In genomic region chr16:29992371-29992967, GRCh38 we compare ENCODE assay signal across 16 cellular contexts. TPM values are rescaled to one million over a fixed set of nuclear protein-coding genes. Genes with fewer than 3 reads are reported as not detected.
DNase-seq lines count a peak whose midpoint lies in the region; ATAC-seq and TF ChIP-seq lines count a peak whose summit lies in the region.
"Had no signal": no experiment of that assay in that cellular context is flagged by ENCODE, and none has a peak within 500 bp of the region (broad histone marks: within the 10 kb centered on the region; RNA-seq: fewer than 3 reads in every experiment).

No MANE protein-coding gene starts in this region.

- DNase-seq in activated naive CD8-positive, alpha-beta T cell treated with anti-CD3 and anti-CD28 coated beads, Interleukin-2, amount 50 U/mL, for 24 hours: no peak
- no peak for DNase-seq in activated naive CD8-positive, alpha-beta T cell treated with anti-CD3 and anti-CD28 coated beads for 36 hours
- DNase-seq in fibroblast of villous mesenchyme (ENCODE audit: low read depth) (peak; percentile 48), upper lobe of left lung (peak in 1 of 2 donors; percentile 81), sigmoid colon (no peak)
- no peak for DNase-seq in activated T-helper 1 cell treated with anti-CD3 and anti-CD28 coated beads, Interleukin-12 subunit alpha, Interleukin-12 subunit beta, Interleukin-2, Interleukin-4 antibody, amounts not matched to agents 30 ng/mL and 10 ng/mL and 1 ng/mL, durations not matched to agents 14 hours and 24 hours and 36 hours (ENCODE audit: low spot score)
- DNase-seq: DMS79; MV-4-11; NCI-H446; stimulated activated CD4-positive, alpha-beta T cell treated with anti-CD3 and anti-CD28 coated beads, Interleukin-15, amount 100 ng/mL, for 24 hours; T-helper 9 cell had no signal

- TF ChIP-seq POLR2A in upper lobe of left lung (IDR thresholded peaks at IDR 0.05) (no peak), sigmoid colon (IDR thresholded peaks at IDR 0.05) (no peak)

- peaks cover 18% of the 10 kb centered on the region for H3K4me1 Mint-ChIP-seq in activated naive CD8-positive, alpha-beta T cell (ENCODE audit: low read depth)
- H3K4me1 Mint-ChIP-seq in activated naive CD8-positive, alpha-beta T cell treated with anti-CD3 and anti-CD28 coated beads, Interleukin-2, amount 50 U/mL, for 24 hours: peaks cover 26% of the 10 kb centered on the region
- peaks cover 20% of the 10 kb centered on the region for H3K4me1 Mint-ChIP-seq in activated naive CD8-positive, alpha-beta T cell treated with anti-CD3 and anti-CD28 coated beads for 36 hours
- peaks cover 21% of the 10 kb centered on the region for H3K4me1 Mint-ChIP-seq in activated T-helper 1 cell treated with anti-CD3 and anti-CD28 coated beads, Interleukin-12 subunit alpha, Interleukin-12 subunit beta, Interleukin-2, Interleukin-4 antibody, amounts not matched to agents 30 ng/mL and 10 ng/mL and 1 ng/mL, durations not matched to agents 14 hours and 24 hours and 36 hours (ENCODE audit: low read depth)

- H3K36me3 Mint-ChIP-seq in activated naive CD8-positive, alpha-beta T cell: peaks cover 3% of the 10 kb centered on the region
- peaks cover 30% of the 10 kb centered on the region for H3K36me3 Mint-ChIP-seq in activated naive CD8-positive, alpha-beta T cell treated with anti-CD3 and anti-CD28 coated beads, Interleukin-2, amount 50 U/mL, for 24 hours (ENCODE audit: low read depth)
- peaks cover 20% of the 10 kb centered on the region for H3K36me3 Mint-ChIP-seq in activated naive CD8-positive, alpha-beta T cell treated with anti-CD3 and anti-CD28 coated beads for 36 hours
- peaks cover 51% of the 10 kb centered on the region for H3K36me3 Mint-ChIP-seq in activated T-helper 1 cell treated with anti-CD3 and anti-CD28 coated beads, Interleukin-12 subunit alpha, Interleukin-12 subunit beta, Interleukin-2, Interleukin-4 antibody, amounts not matched to agents 30 ng/mL and 10 ng/mL and 1 ng/mL, durations not matched to agents 14 hours and 24 hours and 36 hours (ENCODE audit: low read depth)

- ATAC-seq in activated naive CD8-positive, alpha-beta T cell treated with anti-CD3 and anti-CD28 coated beads, Interleukin-2, amount 50 U/mL, for 24 hours: no peak
- no peak for ATAC-seq in upper lobe of left lung (ENCODE audit: low FRiP score in 2 of 2)
- ATAC-seq in HG02642 (IDR thresholded peaks at IDR 0.05; ENCODE audit: poor library complexity, unreplicated experiment): no peak

- H3K27ac ChIP-seq in upper lobe of left lung: peak overlapping the region in 3 of 4 donors; percentile 65 to 92 (median 76)
- H3K27ac ChIP-seq in sigmoid colon: no peak overlapping the region
- H3K27ac ChIP-seq: vagina had no signal

- TF ChIP-seq EP300 in upper lobe of left lung (IDR thresholded peaks at IDR 0.05): no peak
- TF ChIP-seq EP300 in sigmoid colon (IDR thresholded peaks at IDR 0.05): no peak

- H3K4me1 ChIP-seq in upper lobe of left lung (peaks cover 26 to 64% (median 51%) of the 10 kb centered on the region in 4 donors), sigmoid colon (peaks cover 0 to 33% (median 25%) of the 10 kb centered on the region in 4 donors)

- intact Hi-C loops in activated T-helper 1 cell treated with anti-CD3 and anti-CD28 coated beads, Interleukin-12 subunit alpha, Interleukin-12 subunit beta, Interleukin-2, Interleukin-4 antibody, amounts not matched to agents 30 ng/mL and 10 ng/mL and 1 ng/mL, durations not matched to agents 14 hours and 24 hours and 36 hours (cut with micrococcal nuclease): loop anchor here (10.0 kb wide), 1 partner anchor 382 kb away; the partner anchor contains the start of genes MYL11 and TBC1D10B
- intact Hi-C loops in sigmoid colon (cut with DNase I): loop anchor here (10.0 kb wide), 1 partner anchor 102 kb away; the partner anchor contains the start of genes TBX6 and YPEL3

- peak overlapping the region; percentile 47 for H3K27ac Mint-ChIP-seq in activated naive CD8-positive, alpha-beta T cell
- no peak overlapping the region for H3K27ac Mint-ChIP-seq in activated naive CD8-positive, alpha-beta T cell treated with anti-CD3 and anti-CD28 coated beads, Interleukin-2, amount 50 U/mL, for 24 hours
- peak overlapping the region; percentile 74 for H3K27ac Mint-ChIP-seq in activated naive CD8-positive, alpha-beta T cell treated with anti-CD3 and anti-CD28 coated beads for 36 hours
- no peak overlapping the region for H3K27ac Mint-ChIP-seq in activated T-helper 1 cell treated with anti-CD3 and anti-CD28 coated beads, Interleukin-12 subunit alpha, Interleukin-12 subunit beta, Interleukin-2, Interleukin-4 antibody, amounts not matched to agents 30 ng/mL and 10 ng/mL and 1 ng/mL, durations not matched to agents 14 hours and 24 hours and 36 hours

- H3K9me3 Mint-ChIP-seq in activated naive CD8-positive, alpha-beta T cell (ENCODE audit: low read depth): no peaks in the 10 kb centered on the region
- no peaks in the 10 kb centered on the region for H3K9me3 Mint-ChIP-seq in activated naive CD8-positive, alpha-beta T cell treated with anti-CD3 and anti-CD28 coated beads, Interleukin-2, amount 50 U/mL, for 24 hours
- no peaks in the 10 kb centered on the region for H3K9me3 Mint-ChIP-seq in activated naive CD8-positive, alpha-beta T cell treated with anti-CD3 and anti-CD28 coated beads for 36 hours
- H3K9me3 Mint-ChIP-seq in activated T-helper 1 cell treated with anti-CD3 and anti-CD28 coated beads, Interleukin-12 subunit alpha, Interleukin-12 subunit beta, Interleukin-2, Interleukin-4 antibody, amounts not matched to agents 30 ng/mL and 10 ng/mL and 1 ng/mL, durations not matched to agents 14 hours and 24 hours and 36 hours: no peaks in the 10 kb centered on the region

- H3K36me3 ChIP-seq in upper lobe of left lung: peaks cover 12 to 64% (median 51%) of the 10 kb centered on the region in 4 donors
- H3K36me3 ChIP-seq in sigmoid colon: peaks cover 11 to 66% (median 38%) of the 10 kb centered on the region in 4 donors

- H3K4me3 Mint-ChIP-seq in activated naive CD8-positive, alpha-beta T cell: peak overlapping the region; percentile 20
- H3K4me3 Mint-ChIP-seq in activated naive CD8-positive, alpha-beta T cell treated with anti-CD3 and anti-CD28 coated beads, Interleukin-2, amount 50 U/mL, for 24 hours: no peak overlapping the region
- no peak overlapping the region for H3K4me3 Mint-ChIP-seq in activated naive CD8-positive, alpha-beta T cell treated with anti-CD3 and anti-CD28 coated beads for 36 hours
- no peak overlapping the region for H3K4me3 Mint-ChIP-seq in activated T-helper 1 cell treated with anti-CD3 and anti-CD28 coated beads, Interleukin-12 subunit alpha, Interleukin-12 subunit beta, Interleukin-2, Interleukin-4 antibody, amounts not matched to agents 30 ng/mL and 10 ng/mL and 1 ng/mL, durations not matched to agents 14 hours and 24 hours and 36 hours

- no peaks in the 10 kb centered on the region for H3K9me3 ChIP-seq in upper lobe of left lung
- H3K9me3 ChIP-seq in sigmoid colon: no peaks in the 10 kb centered on the region
- H3K9me3 ChIP-seq: vagina had no signal

- whole genome bisulfite sequencing in upper lobe of left lung, 2 donors: 62 to 63% methylated on average over 7 of the region's 7 CpGs
- WGBS in sigmoid colon, 2 donors: 67 to 75% methylated on average over 7 of the region's 7 CpGs

- H3K27me3 Mint-ChIP-seq in activated naive CD8-positive, alpha-beta T cell: no peaks in the 10 kb centered on the region
- no peaks in the 10 kb centered on the region for H3K27me3 Mint-ChIP-seq in activated naive CD8-positive, alpha-beta T cell treated with anti-CD3 and anti-CD28 coated beads, Interleukin-2, amount 50 U/mL, for 24 hours
- no peaks in the 10 kb centered on the region for H3K27me3 Mint-ChIP-seq in activated naive CD8-positive, alpha-beta T cell treated with anti-CD3 and anti-CD28 coated beads for 36 hours
- H3K27me3 Mint-ChIP-seq in activated T-helper 1 cell treated with anti-CD3 and anti-CD28 coated beads, Interleukin-12 subunit alpha, Interleukin-12 subunit beta, Interleukin-2, Interleukin-4 antibody, amounts not matched to agents 30 ng/mL and 10 ng/mL and 1 ng/mL, durations not matched to agents 14 hours and 24 hours and 36 hours (ENCODE audit: insufficient read depth): no peaks in the 10 kb centered on the region

- H3K4me3 ChIP-seq in fibroblast of villous mesenchyme (ENCODE audit: low read depth, low read length) (no peak overlapping the region), upper lobe of left lung (no peak overlapping the region), sigmoid colon (no peak overlapping the region)
- H3K4me3 ChIP-seq: vagina had no signal

- H3K27me3 ChIP-seq in upper lobe of left lung (no peaks in the 10 kb centered on the region), sigmoid colon (no peaks in the 10 kb centered on the region)
- H3K27me3 ChIP-seq: vagina had no signal

- TF ChIP-seq CTCF in fibroblast of villous mesenchyme (IDR thresholded peaks at IDR 0.05; ENCODE audit: insufficient read depth, low read depth, low read length) (no peak), upper lobe of left lung (IDR thresholded peaks at IDR 0.05) (no peak), sigmoid colon (IDR thresholded peaks at IDR 0.05) (no peak)

RNA-seq across cellular contexts. Expression of gene HIRIP3, which starts 2.9 kb away (rescaled TPM):
- 10 to 100 TPM; 39.5 to 41.4 TPM for total RNA-seq in activated naive CD8-positive, alpha-beta T cell treated with anti-CD3 and anti-CD28 coated beads for 36 hours
- total RNA-seq in fibroblast of villous mesenchyme: 4.7 and 6.8 TPM in 2 replicates
- total RNA-seq in upper lobe of left lung: 10 to 100 TPM; 11.5 to 28.2 (median 25.0) TPM
- total RNA-seq in activated T-helper 1 cell treated with anti-CD3 and anti-CD28 coated beads, Interleukin-12 subunit alpha, Interleukin-12 subunit beta, Interleukin-2, Interleukin-4 antibody, amounts not matched to agents 30 ng/mL and 10 ng/mL and 1 ng/mL, durations not matched to agents 14 hours and 24 hours and 36 hours: 48.8 and 50.1 TPM in 2 replicates
- total RNA-seq in sigmoid colon: 10 to 100 TPM; 15.8 to 22.7 (median 19.7) TPM
- 10 to 100 TPM in 1 of 3 donors, 1 to 10 TPM in 2; 9.0 to 14.4 (median 9.7) TPM for polyA plus RNA-seq in sigmoid colon

RNA-seq across cellular contexts. Expression of gene INO80E, which starts 3.6 kb away (rescaled TPM):
- total RNA-seq in activated naive CD8-positive, alpha-beta T cell treated with anti-CD3 and anti-CD28 coated beads for 36 hours: 10 to 100 TPM; 83.8 to 91.1 TPM
- 25.9 and 31.2 TPM in 2 replicates for total RNA-seq in fibroblast of villous mesenchyme
- total RNA-seq in upper lobe of left lung: 10 to 100 TPM; 29.5 to 82.8 (median 55.7) TPM
- 128 and 137 TPM in 2 replicates for total RNA-seq in activated T-helper 1 cell treated with anti-CD3 and anti-CD28 coated beads, Interleukin-12 subunit alpha, Interleukin-12 subunit beta, Interleukin-2, Interleukin-4 antibody, amounts not matched to agents 30 ng/mL and 10 ng/mL and 1 ng/mL, durations not matched to agents 14 hours and 24 hours and 36 hours
- total RNA-seq in sigmoid colon: 100 to 1,000 TPM in 1 of 4 donors, 10 to 100 TPM in 3; 49.2 to 174 (median 54.7) TPM
- 10 to 100 TPM; 50.6 to 89.7 (median 60.1) TPM for polyA plus RNA-seq in sigmoid colon

RNA-seq across cellular contexts. Expression of gene DOC2A, which starts 18.4 kb away (rescaled TPM):
- 1 to 10 TPM in 1 of 2 experiments, under 1 TPM in 1; 0.89 to 1.4 TPM for total RNA-seq in activated naive CD8-positive, alpha-beta T cell treated with anti-CD3 and anti-CD28 coated beads for 36 hours
- total RNA-seq in fibroblast of villous mesenchyme (under 0.01 and 0.32 TPM in 2 replicates), upper lobe of left lung (10 to 100 TPM in 1 of 6 donors, 1 to 10 TPM in 5; 1.2 to 11.0 (median 6.5) TPM), sigmoid colon (1 to 10 TPM in 1 of 4 donors, under 1 TPM in 1, not detected in 2; 0.36 to 3.9 TPM)
- 2.0 and 2.3 TPM in 2 replicates for total RNA-seq in activated T-helper 1 cell treated with anti-CD3 and anti-CD28 coated beads, Interleukin-12 subunit alpha, Interleukin-12 subunit beta, Interleukin-2, Interleukin-4 antibody, amounts not matched to agents 30 ng/mL and 10 ng/mL and 1 ng/mL, durations not matched to agents 14 hours and 24 hours and 36 hours
- 1 to 10 TPM in 2 of 3 donors, under 1 TPM in 1; 0.92 to 4.6 (median 1.8) TPM for polyA plus RNA-seq in sigmoid colon
- total RNA-seq: osteoblast had no signal

RNA-seq across cellular contexts. Expression of gene TAOK2, which starts 18.8 kb away (rescaled TPM):
- total RNA-seq in activated naive CD8-positive, alpha-beta T cell treated with anti-CD3 and anti-CD28 coated beads for 36 hours: 10 to 100 TPM; 24.9 to 26.4 TPM
- total RNA-seq in fibroblast of villous mesenchyme: 48.0 and 63.9 TPM in 2 replicates
- total RNA-seq in upper lobe of left lung: 100 to 1,000 TPM in 2 of 6 donors, 10 to 100 TPM in 4; 70.2 to 195 (median 81.5) TPM
- total RNA-seq in activated T-helper 1 cell treated with anti-CD3 and anti-CD28 coated beads, Interleukin-12 subunit alpha, Interleukin-12 subunit beta, Interleukin-2, Interleukin-4 antibody, amounts not matched to agents 30 ng/mL and 10 ng/mL and 1 ng/mL, durations not matched to agents 14 hours and 24 hours and 36 hours: 38.5 and 39.7 TPM in 2 replicates
- 10 to 100 TPM; 26.8 to 38.5 (median 29.7) TPM for total RNA-seq in sigmoid colon
- polyA plus RNA-seq in sigmoid colon: 10 to 100 TPM in 2 of 3 donors, 1 to 10 TPM in 1; 9.0 to 42.2 (median 12.7) TPM

RNA-seq across cellular contexts. Expression of gene C16orf92, which starts 30.5 kb away (rescaled TPM):
- not detected for total RNA-seq in activated naive CD8-positive, alpha-beta T cell treated with anti-CD3 and anti-CD28 coated beads for 36 hours
- total RNA-seq in fibroblast of villous mesenchyme: not detected in 2 replicates
- total RNA-seq in upper lobe of left lung: not detected
- not detected in 2 replicates for total RNA-seq in activated T-helper 1 cell treated with anti-CD3 and anti-CD28 coated beads, Interleukin-12 subunit alpha, Interleukin-12 subunit beta, Interleukin-2, Interleukin-4 antibody, amounts not matched to agents 30 ng/mL and 10 ng/mL and 1 ng/mL, durations not matched to agents 14 hours and 24 hours and 36 hours
- total RNA-seq in sigmoid colon: not detected
- polyA plus RNA-seq in sigmoid colon: not detected
- total RNA-seq: endothelial cell of umbilical vein, osteoblast, vagina had no signal
- polyA plus RNA-seq: endothelial cell of umbilical vein had no signal

Comparison
In these comparisons a context has a peak if more than half of its experiments do, and no peak if none do; other contexts are left out.
1. H3K27ac Mint-ChIP-seq: peak in activated naive CD8-positive, alpha-beta T cell (single experiment) and activated naive CD8-positive, alpha-beta T cell treated with anti-CD3 and anti-CD28 coated beads for 36 hours (single experiment); none in activated naive CD8-positive, alpha-beta T cell treated with anti-CD3 and anti-CD28 coated beads, Interleukin-2, amount 50 U/mL, for 24 hours (single experiment) and activated T-helper 1 cell treated with anti-CD3 and anti-CD28 coated beads, Interleukin-12 subunit alpha, Interleukin-12 subunit beta, Interleukin-2, Interleukin-4 antibody, amounts not matched to agents 30 ng/mL and 10 ng/mL and 1 ng/mL, durations not matched to agents 14 hours and 24 hours and 36 hours (single experiment).
2. H3K27ac ChIP-seq: peak in upper lobe of left lung (3 of 4); none in sigmoid colon (0 of 4).